ENCODE assay signal across 7 cellular contexts in the genomic region with DNA sequence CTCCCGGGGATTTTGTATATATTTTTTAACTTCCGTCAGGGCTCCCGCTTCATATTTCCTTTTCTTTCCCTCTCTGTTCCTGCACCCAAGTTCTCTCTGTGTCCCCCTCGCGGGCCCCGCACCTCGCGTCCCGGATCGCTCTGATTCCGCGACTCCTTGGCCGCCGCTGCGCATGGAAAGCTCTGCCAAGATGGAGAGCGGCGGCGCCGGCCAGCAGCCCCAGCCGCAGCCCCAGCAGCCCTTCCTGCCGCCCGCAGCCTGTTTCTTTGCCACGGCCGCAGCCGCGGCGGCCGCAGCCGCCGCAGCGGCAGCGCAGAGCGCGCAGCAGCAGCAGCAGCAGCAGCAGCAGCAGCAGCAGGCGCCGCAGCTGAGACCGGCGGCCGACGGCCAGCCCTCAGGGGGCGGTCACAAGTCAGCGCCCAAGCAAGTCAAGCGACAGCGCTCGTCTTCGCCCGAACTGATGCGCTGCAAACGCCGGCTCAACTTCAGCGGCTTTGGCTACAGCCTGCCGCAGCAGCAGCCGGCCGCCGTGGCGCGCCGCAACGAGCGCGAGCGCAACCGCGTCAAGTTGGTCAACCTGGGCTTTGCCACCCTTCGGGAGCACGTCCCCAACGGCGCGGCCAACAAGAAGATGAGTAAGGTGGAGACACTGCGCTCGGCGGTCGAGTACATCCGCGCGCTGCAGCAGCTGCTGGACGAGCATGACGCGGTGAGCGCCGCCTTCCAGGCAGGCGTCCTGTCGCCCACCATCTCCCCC. TPM values are rescaled to one million over a fixed set of nuclear protein-coding genes. Genes with fewer than 3 reads are reported as not detected.
DNase-seq lines count a peak whose midpoint lies in the region; ATAC-seq, FAIRE-seq and TF ChIP-seq lines count a peak whose summit lies in the region.

No MANE protein-coding gene starts in this region.

- no peak overlapping the region for H3K27ac Mint-ChIP-seq in memory B cell

- H3K4me3 Mint-ChIP-seq in memory B cell = peak overlapping the region; percentile 77

- H3K27me3 ChIP-seq in bronchial epithelial cell (ENCODE audit: control insufficient read depth, insufficient read depth, low read length) = peaks cover 46% of the 10 kb centered on the region

- peak overlapping the region; percentile 12 for H3K4me3 ChIP-seq in bronchial epithelial cell (ENCODE audit: low read depth, low read length)

- H3K36me3 Mint-ChIP-seq in memory B cell = no peaks in the 10 kb centered on the region

- peaks cover 7% of the 10 kb centered on the region; the same call in 1 of the 2 replicates for H3K4me1 ChIP-seq in ES-I3 (ENCODE audit: insufficient read depth, low read length)

- H3K27me3 Mint-ChIP-seq in memory B cell = peaks cover 44% of the 10 kb centered on the region

- FAIRE-seq in bronchial epithelial cell (lab: Jason Lieb, UNC) = no peak

- no peaks in the 10 kb centered on the region for H3K9me3 ChIP-seq in ES-I3 (ENCODE audit: control insufficient read depth, insufficient read depth, low read length)

- H3K9ac ChIP-seq in ES-I3 (ENCODE audit: low read depth, low read length) = peak overlapping the region; percentile 49; the same call in 1 of the 2 replicates

- DNase-seq in HuH-7 (ENCODE audit: low spot score) (peak; percentile 61), bronchial epithelial cell (ENCODE audit: low read depth) (no peak), memory B cell (ENCODE audit: low spot score in 2 of 2) (peak; percentile 46 to 52), DMS153 (lab: John Stamatoyannopoulos, UW) (no peak), COR-L47 (lab: John Stamatoyannopoulos, UW) (no peak)

- TF ChIP-seq CTCF in bronchial epithelial cell (IDR thresholded peaks at IDR 0.05; ENCODE audit: insufficient read depth, low read length, severe bottlenecking) = no peak

- H3K9me3 Mint-ChIP-seq in memory B cell = peaks cover 2% of the 10 kb centered on the region

- H3K4me1 Mint-ChIP-seq in memory B cell = peaks cover 18% of the 10 kb centered on the region

- H3K36me3 ChIP-seq in ES-I3 (ENCODE audit: insufficient read depth, low read length) (no peaks in the 10 kb centered on the region), bronchial epithelial cell (ENCODE audit: control insufficient read depth, insufficient read depth, low read length) (no peaks in the 10 kb centered on the region)

- ATAC-seq in GM19455 (IDR thresholded peaks at IDR 0.05; ENCODE audit: unreplicated experiment) (peak; percentile 71), memory B cell (ENCODE audit: low read depth) (peak; percentile 66)

RNA-seq across cellular contexts. Expression of a gene that starts 0.8 kb away (rescaled TPM):
- not detected in 2 replicates for total RNA-seq in bronchial epithelial cell

RNA-seq across cellular contexts. Expression of a gene that starts 41.2 kb away (rescaled TPM):
- not detected in 2 replicates for total RNA-seq in bronchial epithelial cell

Comparison
In these comparisons a context has a peak if more than half of its experiments do, and no peak if none do; other contexts are left out.
1. DNase-seq: peak in HuH-7 (single experiment) and memory B cell (2 of 2); none in bronchial epithelial cell (single experiment), DMS153 (single experiment) and COR-L47 (single experiment).